1 cellular context compared by ENCODE assay signal in genomic region chr14:76348898-76349297, GRCh38.
A peak's percentile ranks its signal among the peaks of the same experiment; 100 is the strongest.
TF ChIP-seq lines count a peak whose summit lies in the region.

No MANE protein-coding gene starts in this region.

TF ChIP-seq in SK-N-SH, 30 proteins besides CTCF, POLR2A, EP300 and RAD21 (continued from another document):
- TF ChIP-seq REST (IDR thresholded peaks at IDR 0.05; ENCODE audit: low read depth, low read length) (peak; percentile 34; the same call in 1 of the 2 replicates), MAX (IDR thresholded peaks at IDR 0.05; ENCODE audit: low read depth) (0 out of 2 replicates have a peak, but pooled peaks have one; percentile 38), CHD2 (IDR thresholded peaks at IDR 0.05; ENCODE audit: low read length, partially characterized antibody) (no peak), POLR2AphosphoS5 (IDR thresholded peaks at IDR 0.05; ENCODE audit: low read depth, low read length) (peak; percentile 21; the same call in 1 of the 2 replicates), TAF1 (IDR thresholded peaks at IDR 0.05; ENCODE audit: borderline replicate concordance, low read depth, low read length) (no peak), PBX3 (IDR thresholded peaks at IDR 0.05) (0 out of 2 replicates have a peak, but pooled peaks have one; percentile 20), RXRA (IDR thresholded peaks at IDR 0.05; ENCODE audit: borderline replicate concordance, low read depth) (peak; percentile 81), NRF1 (IDR thresholded peaks at IDR 0.05; ENCODE audit: low read depth, low read length) (no peak), FOXM1 (IDR thresholded peaks at IDR 0.05; ENCODE audit: low read depth) (no peak)
TF ChIP-seq in SK-N-SH: peak in this region for 10.
